In the genomic region with DNA sequence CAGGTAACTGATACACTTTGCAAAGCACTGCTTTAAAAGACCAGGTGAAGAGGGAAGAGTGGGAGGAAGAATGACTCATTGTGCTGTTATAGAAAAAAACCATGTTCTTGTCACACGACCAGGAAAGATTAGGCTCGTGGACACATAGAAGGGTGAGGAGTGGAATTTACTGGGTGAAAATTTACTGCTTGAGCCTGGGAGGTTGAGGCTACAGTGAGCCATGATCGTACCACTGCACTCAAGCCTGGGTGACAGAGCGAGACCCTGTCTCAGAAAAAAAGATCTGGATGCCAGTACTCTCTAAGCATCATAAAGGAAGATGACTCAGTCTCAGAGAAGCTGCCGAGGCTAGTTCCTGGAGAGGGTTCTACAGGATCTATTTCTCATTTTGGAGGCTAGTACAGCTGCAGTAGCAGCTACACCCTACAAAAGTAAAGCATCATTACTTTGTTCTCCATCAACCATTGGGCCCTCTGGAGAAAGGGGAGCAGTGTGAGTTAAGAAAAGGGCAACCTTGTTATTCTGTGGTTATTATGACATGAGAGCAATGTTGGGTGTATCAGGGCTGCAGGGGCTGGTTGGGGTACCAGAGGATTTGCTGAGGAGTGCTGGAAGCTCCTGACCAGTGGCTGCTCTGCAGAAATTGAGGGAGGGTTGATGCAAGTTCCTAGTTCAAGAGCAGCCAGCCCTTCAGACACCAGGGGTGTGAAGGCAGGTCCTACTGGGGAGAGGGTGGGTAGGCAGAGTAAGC, we compare ENCODE assay signal across 9 cellular contexts.
DNase-seq lines count a peak whose midpoint lies in the region; ATAC-seq, FAIRE-seq and TF ChIP-seq lines count a peak whose summit lies in the region.
"Had no signal": no experiment of that assay in that cellular context is flagged by ENCODE, and none has a peak within 500 bp of the region (broad histone marks: within the 10 kb centered on the region; RNA-seq: fewer than 3 reads in every experiment).

No MANE protein-coding gene starts in this region.

- peaks cover 44% of the 10 kb centered on the region for H3K4me1 Mint-ChIP-seq in T-helper 1 cell treated with Interleukin-12 subunit alpha and Interleukin-12 subunit beta and Interleukin-4 antibody, amounts not matched to agents 30 μg/mL and 1 μg/mL, for 36 hours (ENCODE audit: low read depth)
- peaks cover 8% of the 10 kb centered on the region for H3K4me1 Mint-ChIP-seq in chondrocyte (ENCODE audit: low read depth)

- no peaks in the 10 kb centered on the region for H3K9me3 Mint-ChIP-seq in T-helper 1 cell treated with Interleukin-12 subunit alpha and Interleukin-12 subunit beta and Interleukin-4 antibody, amounts not matched to agents 30 μg/mL and 1 μg/mL, for 36 hours
- H3K9me3 Mint-ChIP-seq in chondrocyte (ENCODE audit: low read depth) = no peaks in the 10 kb centered on the region

- ATAC-seq in GM21723 (IDR thresholded peaks at IDR 0.05; ENCODE audit: unreplicated experiment) = no peak
- ATAC-seq in HG03442 (IDR thresholded peaks at IDR 0.05; ENCODE audit: unreplicated experiment) = no peak
- no peak for ATAC-seq in GM19351 (IDR thresholded peaks at IDR 0.05; ENCODE audit: unreplicated experiment)

- DNase-seq in H54 (ENCODE audit: insufficient read length, low spot score) = peak; percentile 44
- no peak for DNase-seq in chondrocyte (ENCODE audit: low spot score)
- DNase-seq in putamen (ENCODE audit: low spot score) = peak; percentile 19
- no peak for DNase-seq in NAMALWA (ENCODE audit: low spot score)
- DNase-seq: tibial artery had no signal

- no peaks in the 10 kb centered on the region for H3K27me3 Mint-ChIP-seq in T-helper 1 cell treated with Interleukin-12 subunit alpha and Interleukin-12 subunit beta and Interleukin-4 antibody, amounts not matched to agents 30 μg/mL and 1 μg/mL, for 36 hours (ENCODE audit: low read depth)
- no peaks in the 10 kb centered on the region for H3K27me3 Mint-ChIP-seq in chondrocyte (ENCODE audit: low read depth)

- FAIRE-seq in H54 (lab: Jason Lieb, UNC) = no peak

- no peak for TF ChIP-seq CTCF in chondrocyte (IDR thresholded peaks at IDR 0.05)

- peak overlapping the region; percentile 40 for H3K4me3 Mint-ChIP-seq in T-helper 1 cell treated with Interleukin-12 subunit alpha and Interleukin-12 subunit beta and Interleukin-4 antibody, amounts not matched to agents 30 μg/mL and 1 μg/mL, for 36 hours
- H3K4me3 Mint-ChIP-seq in chondrocyte (ENCODE audit: unreplicated experiment) = no peak overlapping the region

- H3K27ac Mint-ChIP-seq in T-helper 1 cell treated with Interleukin-12 subunit alpha and Interleukin-12 subunit beta and Interleukin-4 antibody, amounts not matched to agents 30 μg/mL and 1 μg/mL, for 36 hours = peak overlapping the region; percentile 94
- H3K27ac Mint-ChIP-seq in chondrocyte (ENCODE audit: unreplicated experiment) = peak overlapping the region; percentile 62

- TF ChIP-seq POLR2A in H54 (IDR thresholded peaks at IDR 0.05; ENCODE audit: low read depth, low read length) = no peak

- H3K36me3 Mint-ChIP-seq in T-helper 1 cell treated with Interleukin-12 subunit alpha and Interleukin-12 subunit beta and Interleukin-4 antibody, amounts not matched to agents 30 μg/mL and 1 μg/mL, for 36 hours (ENCODE audit: low read depth) = peaks cover 14% of the 10 kb centered on the region
- H3K36me3 Mint-ChIP-seq in chondrocyte (ENCODE audit: low read depth) = no peaks in the 10 kb centered on the region

Comparison
In these comparisons a context has a peak if more than half of its experiments do, and no peak if none do; other contexts are left out.
1. DNase-seq: peak in H54 (single experiment) and putamen (single experiment); none in chondrocyte (single experiment) and NAMALWA (single experiment).